ENCODE assay signal across 1 cellular context in genomic region chr19:8640402-8641004, GRCh38.
A peak's percentile ranks its signal among the peaks of the same experiment; 100 is the strongest.
TF ChIP-seq lines count a peak whose summit lies in the region.

No MANE protein-coding gene starts in this region.

TF ChIP-seq in HepG2, 621 proteins besides CTCF, POLR2A, EP300 and RAD21 (continued from another document):
- TF ChIP-seq SRSF9 (IDR thresholded peaks at IDR 0.05; ENCODE audit: borderline replicate concordance, insufficient read depth, low read depth, low read length, poor library complexity, severe bottlenecking) (no peak), TARDBP (CRISPR knock-in tag; IDR thresholded peaks at IDR 0.05) (peak; percentile 66; the same call in 1 of the 2 replicates), PHF8 (CRISPR knock-in tag; IDR thresholded peaks at IDR 0.05) (no peak), PRDM10 (CRISPR knock-in tag; IDR thresholded peaks at IDR 0.05; ENCODE audit: low read depth) (peak; percentile 80), SMC3 (IDR thresholded peaks at IDR 0.05; ENCODE audit: low read length) (peak; percentile 45; the same call in 1 of the 2 replicates), THYN1 (CRISPR knock-in tag; IDR thresholded peaks at IDR 0.05; ENCODE audit: borderline replicate concordance, low read depth) (no peak), ZNF644 (CRISPR knock-in tag; IDR thresholded peaks at IDR 0.05; ENCODE audit: low read depth) (peak; percentile 73; the same call in 1 of the 2 replicates), HMG20A (CRISPR knock-in tag; IDR thresholded peaks at IDR 0.05; ENCODE audit: borderline replicate concordance) (peak; percentile 51), FOXP4 (CRISPR knock-in tag; IDR thresholded peaks at IDR 0.05) (peak; percentile 87), ZBTB8A (CRISPR knock-in tag; IDR thresholded peaks at IDR 0.05; ENCODE audit: borderline replicate concordance, low read depth) (no peak), FOXK1 (CRISPR knock-in tag; IDR thresholded peaks at IDR 0.05; ENCODE audit: borderline replicate concordance, low read depth) (peak; percentile 78; the same call in 1 of the 2 replicates), CHD4 (IDR thresholded peaks at IDR 0.05; ENCODE audit: borderline replicate concordance, low read length) (peak; percentile 87; the same call in 1 of the 2 replicates), SIN3A (IDR thresholded peaks at IDR 0.05; ENCODE audit: borderline replicate concordance, low read depth, low read length) (peak; percentile 30; the same call in 1 of the 2 replicates), RARA (CRISPR knock-in tag; IDR thresholded peaks at IDR 0.05) (peak; percentile 76), SATB2 (CRISPR knock-in tag; IDR thresholded peaks at IDR 0.05) (no peak), KLF16 (CRISPR knock-in tag; IDR thresholded peaks at IDR 0.05) (peak in 1 of 2 experiments; percentile 74; a peak in 1 of 4 replicates), REPIN1 (CRISPR knock-in tag; IDR thresholded peaks at IDR 0.05; ENCODE audit: borderline replicate concordance, low read depth) (peak; percentile 54; the same call in 1 of the 2 replicates), FOXC1 (CRISPR knock-in tag; IDR thresholded peaks at IDR 0.05; ENCODE audit: borderline replicate concordance) (0 out of 2 replicates have a peak, but pooled peaks have one; percentile 50), PAF1 (CRISPR knock-in tag; IDR thresholded peaks at IDR 0.05) (no peak), HDAC1 (CRISPR knock-in tag; IDR thresholded peaks at IDR 0.05) (peak; percentile 70), CREM (IDR thresholded peaks at IDR 0.05) (no peak; the same call in 1 of the 2 replicates), CREM (CRISPR knock-in tag; IDR thresholded peaks at IDR 0.05) (no peak), SP2 (CRISPR knock-in tag; IDR thresholded peaks at IDR 0.05) (no peak), ZNF879 (CRISPR knock-in tag; IDR thresholded peaks at IDR 0.05) (no peak), IKZF5 (CRISPR knock-in tag; IDR thresholded peaks at IDR 0.05) (peak; percentile 79; the same call in 1 of the 2 replicates), HNF4G (IDR thresholded peaks at IDR 0.05; ENCODE audit: borderline replicate concordance, low read depth, low read length) (peak; percentile 73), HNF4G (CRISPR knock-in tag; IDR thresholded peaks at IDR 0.05; ENCODE audit: borderline replicate concordance, low read depth) (no peak; the same call in 1 of the 2 replicates), KAT8 (CRISPR knock-in tag; IDR thresholded peaks at IDR 0.05) (peak; percentile 54; the same call in 1 of the 2 replicates)
- TF ChIP-seq, protein P1, sequence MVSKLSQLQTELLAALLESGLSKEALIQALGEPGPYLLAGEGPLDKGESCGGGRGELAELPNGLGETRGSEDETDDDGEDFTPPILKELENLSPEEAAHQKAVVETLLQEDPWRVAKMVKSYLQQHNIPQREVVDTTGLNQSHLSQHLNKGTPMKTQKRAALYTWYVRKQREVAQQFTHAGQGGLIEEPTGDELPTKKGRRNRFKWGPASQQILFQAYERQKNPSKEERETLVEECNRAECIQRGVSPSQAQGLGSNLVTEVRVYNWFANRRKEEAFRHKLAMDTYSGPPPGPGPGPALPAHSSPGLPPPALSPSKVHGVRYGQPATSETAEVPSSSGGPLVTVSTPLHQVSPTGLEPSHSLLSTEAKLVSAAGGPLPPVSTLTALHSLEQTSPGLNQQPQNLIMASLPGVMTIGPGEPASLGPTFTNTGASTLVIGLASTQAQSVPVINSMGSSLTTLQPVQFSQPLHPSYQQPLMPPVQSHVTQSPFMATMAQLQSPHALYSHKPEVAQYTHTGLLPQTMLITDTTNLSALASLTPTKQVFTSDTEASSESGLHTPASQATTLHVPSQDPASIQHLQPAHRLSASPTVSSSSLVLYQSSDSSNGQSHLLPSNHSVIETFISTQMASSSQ (IDR thresholded peaks at IDR 0.05; ENCODE audit: low read depth): peak; percentile 94
- TF ChIP-seq, protein P1 (CRISPR knock-in tag; IDR thresholded peaks at IDR 0.05; ENCODE audit: borderline replicate concordance): peak; percentile 95
- TF ChIP-seq, protein P2, sequence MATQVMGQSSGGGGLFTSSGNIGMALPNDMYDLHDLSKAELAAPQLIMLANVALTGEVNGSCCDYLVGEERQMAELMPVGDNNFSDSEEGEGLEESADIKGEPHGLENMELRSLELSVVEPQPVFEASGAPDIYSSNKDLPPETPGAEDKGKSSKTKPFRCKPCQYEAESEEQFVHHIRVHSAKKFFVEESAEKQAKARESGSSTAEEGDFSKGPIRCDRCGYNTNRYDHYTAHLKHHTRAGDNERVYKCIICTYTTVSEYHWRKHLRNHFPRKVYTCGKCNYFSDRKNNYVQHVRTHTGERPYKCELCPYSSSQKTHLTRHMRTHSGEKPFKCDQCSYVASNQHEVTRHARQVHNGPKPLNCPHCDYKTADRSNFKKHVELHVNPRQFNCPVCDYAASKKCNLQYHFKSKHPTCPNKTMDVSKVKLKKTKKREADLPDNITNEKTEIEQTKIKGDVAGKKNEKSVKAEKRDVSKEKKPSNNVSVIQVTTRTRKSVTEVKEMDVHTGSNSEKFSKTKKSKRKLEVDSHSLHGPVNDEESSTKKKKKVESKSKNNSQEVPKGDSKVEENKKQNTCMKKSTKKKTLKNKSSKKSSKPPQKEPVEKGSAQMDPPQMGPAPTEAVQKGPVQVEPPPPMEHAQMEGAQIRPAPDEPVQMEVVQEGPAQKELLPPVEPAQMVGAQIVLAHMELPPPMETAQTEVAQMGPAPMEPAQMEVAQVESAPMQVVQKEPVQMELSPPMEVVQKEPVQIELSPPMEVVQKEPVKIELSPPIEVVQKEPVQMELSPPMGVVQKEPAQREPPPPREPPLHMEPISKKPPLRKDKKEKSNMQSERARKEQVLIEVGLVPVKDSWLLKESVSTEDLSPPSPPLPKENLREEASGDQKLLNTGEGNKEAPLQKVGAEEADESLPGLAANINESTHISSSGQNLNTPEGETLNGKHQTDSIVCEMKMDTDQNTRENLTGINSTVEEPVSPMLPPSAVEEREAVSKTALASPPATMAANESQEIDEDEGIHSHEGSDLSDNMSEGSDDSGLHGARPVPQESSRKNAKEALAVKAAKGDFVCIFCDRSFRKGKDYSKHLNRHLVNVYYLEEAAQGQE (IDR thresholded peaks at IDR 0.05; ENCODE audit: borderline replicate concordance in 1 of 2, low read depth in 1 of 2, low read length in 2 of 2): 0 out of 4 replicates have a peak, but pooled peaks of 1 of the 2 experiments have one; percentile 19
